In genomic region chr7:91880413-91881241, GRCh38 we compare ENCODE assay signal across 1 cellular context.
TF ChIP-seq lines count a peak whose summit lies in the region.

A gene with protein sequence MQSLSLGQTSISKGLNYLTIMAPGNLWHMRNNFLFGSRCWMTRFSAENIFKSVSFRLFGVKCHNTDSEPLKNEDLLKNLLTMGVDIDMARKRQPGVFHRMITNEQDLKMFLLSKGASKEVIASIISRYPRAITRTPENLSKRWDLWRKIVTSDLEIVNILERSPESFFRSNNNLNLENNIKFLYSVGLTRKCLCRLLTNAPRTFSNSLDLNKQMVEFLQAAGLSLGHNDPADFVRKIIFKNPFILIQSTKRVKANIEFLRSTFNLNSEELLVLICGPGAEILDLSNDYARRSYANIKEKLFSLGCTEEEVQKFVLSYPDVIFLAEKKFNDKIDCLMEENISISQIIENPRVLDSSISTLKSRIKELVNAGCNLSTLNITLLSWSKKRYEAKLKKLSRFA (minus strand): TSS chr7:91880702. CDS start chr7:91880083, 619 bp downstream.

TF ChIP-seq in K562, 482 proteins besides CTCF, POLR2A, EP300 and RAD21 (continued from another document and continues in another):
- TF ChIP-seq ZNF668 (CRISPR knock-in tag; IDR thresholded peaks at IDR 0.05) (no peak), SIN3B (IDR thresholded peaks at IDR 0.05; ENCODE audit: low read depth) (peak; percentile 89), HDAC1 (IDR thresholded peaks at IDR 0.05) (peak; percentile 12 to 91; a peak in 2 of 4 replicates), HDAC8 (tag; IDR thresholded peaks at IDR 0.05) (no peak), BMI1 (IDR thresholded peaks at IDR 0.05; ENCODE audit: low read length) (no peak), TAF1 (IDR thresholded peaks at IDR 0.05; ENCODE audit: control insufficient read depth, extremely low read depth, insufficient read depth, low read length, severe bottlenecking) (peak; percentile 97), MCM2 (IDR thresholded peaks at IDR 0.05; ENCODE audit: low read depth) (no peak), NR2F6 (CRISPR knock-in tag; IDR thresholded peaks at IDR 0.05) (no peak), FOXA3 (CRISPR knock-in tag; conservative IDR thresholded peaks at IDR 0.05 in 1 of 2, IDR thresholded peaks at IDR 0.05 in 1 of 2) (0 out of 4 replicates have a peak, but pooled peaks of 1 of the 2 experiments have one; percentile 37), PTTG1 (tag; IDR thresholded peaks at IDR 0.05; ENCODE audit: low read depth) (no peak), CHAMP1 (IDR thresholded peaks at IDR 0.05) (peak; percentile 100), MCM5 (IDR thresholded peaks at IDR 0.05; ENCODE audit: low read depth) (no peak), ZNF780A (CRISPR knock-in tag; IDR thresholded peaks at IDR 0.05) (no peak), BRD4 (IDR thresholded peaks at IDR 0.05) (no peak), ZNF398 (CRISPR knock-in tag; IDR thresholded peaks at IDR 0.05) (no peak), ZNF830 (CRISPR knock-in tag; IDR thresholded peaks at IDR 0.05) (0 out of 2 replicates have a peak, but pooled peaks have one; percentile 21), FOXM1 (IDR thresholded peaks at IDR 0.05; ENCODE audit: low read depth) (peak; percentile 55; the same call in 1 of the 2 replicates), FOXM1 (CRISPR knock-in tag; IDR thresholded peaks at IDR 0.05; ENCODE audit: low read depth) (peak; percentile 69; the same call in 1 of the 2 replicates), RBFOX2 (IDR thresholded peaks at IDR 0.05; ENCODE audit: low read depth, low read length) (peak; percentile 82), TFAP4 (CRISPR knock-in tag; IDR thresholded peaks at IDR 0.05; ENCODE audit: borderline replicate concordance) (peak; percentile 79), FOXA1 (IDR thresholded peaks at IDR 0.05; ENCODE audit: borderline replicate concordance) (no peak), EHMT2 (IDR thresholded peaks at IDR 0.05) (peak; percentile 90), CXXC5 (CRISPR knock-in tag; IDR thresholded peaks at IDR 0.05) (peak; percentile 91), SAFB (IDR thresholded peaks at IDR 0.05; ENCODE audit: borderline replicate concordance, low read depth, low read length) (no peak), ETV5 (CRISPR knock-in tag; IDR thresholded peaks at IDR 0.05; ENCODE audit: low read depth) (peak; percentile 91), DLX4 (CRISPR knock-in tag; IDR thresholded peaks at IDR 0.05) (no peak), SMARCB1 (IDR thresholded peaks at IDR 0.05; ENCODE audit: insufficient read length, low read depth) (no peak), RBM39 (optimal IDR thresholded peaks at IDR 0.05; ENCODE audit: low read depth, low read length) (no peak), SMARCE1 (IDR thresholded peaks at IDR 0.05) (no peak), ZNF253 (CRISPR knock-in tag; conservative IDR thresholded peaks at IDR 0.05) (no peak), ZNF766 (CRISPR knock-in tag; conservative IDR thresholded peaks at IDR 0.05) (0 out of 2 replicates have a peak, but pooled peaks have one; percentile 68), TSHZ1 (CRISPR knock-in tag; IDR thresholded peaks at IDR 0.05) (no peak), TEAD4 (IDR thresholded peaks at IDR 0.05; ENCODE audit: low read length) (peak; percentile 52), TEAD4 (CRISPR knock-in tag; IDR thresholded peaks at IDR 0.05; ENCODE audit: borderline replicate concordance) (no peak), HMGN3 (IDR thresholded peaks at IDR 0.05; ENCODE audit: borderline replicate concordance, extremely low read depth, insufficient read length, low read depth, low read length) (no peak)
- TF ChIP-seq, protein P1, sequence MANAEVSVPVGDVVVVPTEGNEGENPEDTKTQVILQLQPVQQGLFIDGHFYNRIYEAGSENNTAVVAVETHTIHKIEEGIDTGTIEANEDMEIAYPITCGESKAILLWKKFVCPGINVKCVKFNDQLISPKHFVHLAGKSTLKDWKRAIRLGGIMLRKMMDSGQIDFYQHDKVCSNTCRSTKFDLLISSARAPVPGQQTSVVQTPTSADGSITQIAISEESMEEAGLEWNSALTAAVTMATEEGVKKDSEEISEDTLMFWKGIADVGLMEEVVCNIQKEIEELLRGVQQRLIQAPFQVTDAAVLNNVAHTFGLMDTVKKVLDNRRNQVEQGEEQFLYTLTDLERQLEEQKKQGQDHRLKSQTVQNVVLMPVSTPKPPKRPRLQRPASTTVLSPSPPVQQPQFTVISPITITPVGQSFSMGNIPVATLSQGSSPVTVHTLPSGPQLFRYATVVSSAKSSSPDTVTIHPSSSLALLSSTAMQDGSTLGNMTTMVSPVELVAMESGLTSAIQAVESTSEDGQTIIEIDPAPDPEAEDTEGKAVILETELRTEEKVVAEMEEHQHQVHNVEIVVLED (CRISPR knock-in tag; IDR thresholded peaks at IDR 0.05): peak; percentile 66; the same call in 1 of the 2 replicates
- TF ChIP-seq, protein P2, sequence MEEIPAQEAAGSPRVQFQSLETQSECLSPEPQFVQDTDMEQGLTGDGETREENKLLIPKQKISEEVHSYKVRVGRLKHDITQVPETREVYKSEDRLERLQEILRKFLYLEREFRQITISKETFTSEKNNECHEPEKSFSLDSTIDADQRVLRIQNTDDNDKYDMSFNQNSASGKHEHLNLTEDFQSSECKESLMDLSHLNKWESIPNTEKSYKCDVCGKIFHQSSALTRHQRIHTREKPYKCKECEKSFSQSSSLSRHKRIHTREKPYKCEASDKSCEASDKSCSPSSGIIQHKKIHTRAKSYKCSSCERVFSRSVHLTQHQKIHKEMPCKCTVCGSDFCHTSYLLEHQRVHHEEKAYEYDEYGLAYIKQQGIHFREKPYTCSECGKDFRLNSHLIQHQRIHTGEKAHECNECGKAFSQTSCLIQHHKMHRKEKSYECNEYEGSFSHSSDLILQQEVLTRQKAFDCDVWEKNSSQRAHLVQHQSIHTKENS (CRISPR knock-in tag; IDR thresholded peaks at IDR 0.05): no peak
- TF ChIP-seq, protein P3, sequence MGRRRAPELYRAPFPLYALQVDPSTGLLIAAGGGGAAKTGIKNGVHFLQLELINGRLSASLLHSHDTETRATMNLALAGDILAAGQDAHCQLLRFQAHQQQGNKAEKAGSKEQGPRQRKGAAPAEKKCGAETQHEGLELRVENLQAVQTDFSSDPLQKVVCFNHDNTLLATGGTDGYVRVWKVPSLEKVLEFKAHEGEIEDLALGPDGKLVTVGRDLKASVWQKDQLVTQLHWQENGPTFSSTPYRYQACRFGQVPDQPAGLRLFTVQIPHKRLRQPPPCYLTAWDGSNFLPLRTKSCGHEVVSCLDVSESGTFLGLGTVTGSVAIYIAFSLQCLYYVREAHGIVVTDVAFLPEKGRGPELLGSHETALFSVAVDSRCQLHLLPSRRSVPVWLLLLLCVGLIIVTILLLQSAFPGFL (CRISPR knock-in tag; IDR thresholded peaks at IDR 0.05): no peak
- TF ChIP-seq, protein P4, sequence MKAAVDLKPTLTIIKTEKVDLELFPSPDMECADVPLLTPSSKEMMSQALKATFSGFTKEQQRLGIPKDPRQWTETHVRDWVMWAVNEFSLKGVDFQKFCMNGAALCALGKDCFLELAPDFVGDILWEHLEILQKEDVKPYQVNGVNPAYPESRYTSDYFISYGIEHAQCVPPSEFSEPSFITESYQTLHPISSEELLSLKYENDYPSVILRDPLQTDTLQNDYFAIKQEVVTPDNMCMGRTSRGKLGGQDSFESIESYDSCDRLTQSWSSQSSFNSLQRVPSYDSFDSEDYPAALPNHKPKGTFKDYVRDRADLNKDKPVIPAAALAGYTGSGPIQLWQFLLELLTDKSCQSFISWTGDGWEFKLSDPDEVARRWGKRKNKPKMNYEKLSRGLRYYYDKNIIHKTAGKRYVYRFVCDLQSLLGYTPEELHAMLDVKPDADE (conservative IDR thresholded peaks at IDR 0.05; ENCODE audit: control insufficient read depth, low read depth, low read length): no peak
- TF ChIP-seq, protein P5, sequence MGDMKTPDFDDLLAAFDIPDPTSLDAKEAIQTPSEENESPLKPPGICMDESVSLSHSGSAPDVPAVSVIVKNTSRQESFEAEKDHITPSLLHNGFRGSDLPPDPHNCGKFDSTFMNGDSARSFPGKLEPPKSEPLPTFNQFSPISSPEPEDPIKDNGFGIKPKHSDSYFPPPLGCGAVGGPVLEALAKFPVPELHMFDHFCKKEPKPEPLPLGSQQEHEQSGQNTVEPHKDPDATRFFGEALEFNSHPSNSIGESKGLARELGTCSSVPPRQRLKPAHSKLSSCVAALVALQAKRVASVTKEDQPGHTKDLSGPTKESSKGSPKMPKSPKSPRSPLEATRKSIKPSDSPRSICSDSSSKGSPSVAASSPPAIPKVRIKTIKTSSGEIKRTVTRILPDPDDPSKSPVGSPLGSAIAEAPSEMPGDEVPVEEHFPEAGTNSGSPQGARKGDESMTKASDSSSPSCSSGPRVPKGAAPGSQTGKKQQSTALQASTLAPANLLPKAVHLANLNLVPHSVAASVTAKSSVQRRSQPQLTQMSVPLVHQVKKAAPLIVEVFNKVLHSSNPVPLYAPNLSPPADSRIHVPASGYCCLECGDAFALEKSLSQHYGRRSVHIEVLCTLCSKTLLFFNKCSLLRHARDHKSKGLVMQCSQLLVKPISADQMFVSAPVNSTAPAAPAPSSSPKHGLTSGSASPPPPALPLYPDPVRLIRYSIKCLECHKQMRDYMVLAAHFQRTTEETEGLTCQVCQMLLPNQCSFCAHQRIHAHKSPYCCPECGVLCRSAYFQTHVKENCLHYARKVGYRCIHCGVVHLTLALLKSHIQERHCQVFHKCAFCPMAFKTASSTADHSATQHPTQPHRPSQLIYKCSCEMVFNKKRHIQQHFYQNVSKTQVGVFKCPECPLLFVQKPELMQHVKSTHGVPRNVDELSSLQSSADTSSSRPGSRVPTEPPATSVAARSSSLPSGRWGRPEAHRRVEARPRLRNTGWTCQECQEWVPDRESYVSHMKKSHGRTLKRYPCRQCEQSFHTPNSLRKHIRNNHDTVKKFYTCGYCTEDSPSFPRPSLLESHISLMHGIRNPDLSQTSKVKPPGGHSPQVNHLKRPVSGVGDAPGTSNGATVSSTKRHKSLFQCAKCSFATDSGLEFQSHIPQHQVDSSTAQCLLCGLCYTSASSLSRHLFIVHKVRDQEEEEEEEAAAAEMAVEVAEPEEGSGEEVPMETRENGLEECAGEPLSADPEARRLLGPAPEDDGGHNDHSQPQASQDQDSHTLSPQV (IDR thresholded peaks at IDR 0.05): peak; percentile 81
